In the genomic region with DNA sequence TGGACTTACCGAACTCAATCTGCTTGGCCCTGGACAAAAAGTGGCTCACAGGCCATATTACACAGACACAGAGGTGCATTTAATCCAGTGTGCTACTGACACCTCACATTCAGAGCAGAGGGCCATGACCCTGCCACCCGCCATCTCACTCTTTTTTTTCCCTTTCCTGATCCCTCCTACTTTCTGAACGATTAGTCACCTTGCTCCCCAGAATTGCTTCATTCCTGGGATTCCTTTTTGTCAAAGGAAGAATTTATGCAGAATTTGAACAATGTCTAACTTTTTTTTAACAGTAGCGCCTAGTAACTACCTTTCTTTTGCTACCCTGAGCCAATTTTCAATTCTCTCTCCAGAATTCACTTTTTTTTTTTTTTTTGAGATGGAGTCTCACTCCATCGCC, we compare ENCODE assay signal across 12 cellular contexts. TPM values are rescaled to one million over a fixed set of nuclear protein-coding genes. Genes with fewer than 3 reads are reported as not detected.
A peak's percentile ranks its signal among the peaks of the same experiment; 100 is the strongest.
DNase-seq lines count a peak whose midpoint lies in the region; ATAC-seq and TF ChIP-seq lines count a peak whose summit lies in the region.
"Had no signal": no experiment of that assay in that cellular context is flagged by ENCODE, and none has a peak within 500 bp of the region (broad histone marks: within the 10 kb centered on the region; RNA-seq: fewer than 3 reads in every experiment).

No MANE protein-coding gene starts in this region.

- POLR2A ChIA-PET in HEK293 (lab: Yijun Ruan, JAX) (no interaction called here), RWPE1 (lab: Yijun Ruan, JAX; ENCODE audit: low non-redundant PET) (no interaction called here)
- POLR2A ChIA-PET in activated CD8-positive, alpha-beta T cell treated with anti-CD3 and anti-CD28 coated beads for 36 hours (lab: Charles Lee), result no interaction called here

- no peaks in the 10 kb centered on the region for H3K27me3 ChIP-seq in right cardiac atrium (ENCODE audit: control insufficient read depth, insufficient read depth)

- H3K9me3 ChIP-seq in HEK293 (ENCODE audit: control insufficient read depth, insufficient read depth, low read depth, low read length) (no peaks in the 10 kb centered on the region), right cardiac atrium (ENCODE audit: control insufficient read depth, low read length) (no peaks in the 10 kb centered on the region)

- intact Hi-C loops in right cardiac atrium (cut with DNase I), result loop anchor here in 2 of 4 donors (10.0 kb wide), 2 partner anchors 47 to 67 kb away; no protein-coding TSS in a partner anchor
- intact Hi-C loops in activated CD8-positive, alpha-beta T cell treated with anti-CD3 and anti-CD28 coated beads for 36 hours (cut with micrococcal nuclease), result no loop called here

- no peak for TF ChIP-seq CTCF in HEK293 (tag by site-specific recombination; IDR thresholded peaks at IDR 0.05)
- TF ChIP-seq CTCF in RWPE1 (conservative IDR thresholded peaks at IDR 0.05; ENCODE audit: low read depth), result no peak
- TF ChIP-seq CTCF in activated CD8-positive, alpha-beta T cell treated with anti-CD3 and anti-CD28 coated beads for 36 hours (IDR thresholded peaks at IDR 0.05), result no peak

- peaks cover 10% of the 10 kb centered on the region for H3K4me1 Mint-ChIP-seq in activated T-cell treated with anti-CD3 and anti-CD28 coated beads, Interleukin-2, amount 50 U/mL, for 72 hours (ENCODE audit: low read depth)
- H3K4me1 Mint-ChIP-seq in activated CD8-positive, alpha-beta T cell treated with anti-CD3 and anti-CD28 coated beads for 36 hours (ENCODE audit: low read depth), result peaks cover 8% of the 10 kb centered on the region

- no peaks in the 10 kb centered on the region; a peak in 1 of 3 replicates for H3K36me3 ChIP-seq in HEK293 (ENCODE audit: control insufficient read depth in 2 of 2, insufficient read depth in 1 of 2, low read length in 2 of 2)

- CTCF ChIA-PET in HEK293 (lab: Yijun Ruan, JAX) (interaction anchor here (1.0 kb wide), 1 partner anchor 28 kb away, joined by 3 read pairs; no protein-coding TSS in a partner anchor), RWPE1 (lab: Yijun Ruan, JAX) (interaction anchor here (0.6 kb wide), 1 partner anchor 223 kb away, joined by 3 read pairs; no protein-coding TSS in a partner anchor)
- CTCF ChIA-PET in activated CD8-positive, alpha-beta T cell treated with anti-CD3 and anti-CD28 coated beads for 36 hours (lab: Charles Lee), result interaction anchor here (1.0 kb wide), 1 partner anchor 12 kb away, joined by 3 read pairs; no protein-coding TSS in a partner anchor

- H3K27me3 Mint-ChIP-seq in activated T-cell treated with anti-CD3 and anti-CD28 coated beads, Interleukin-2, amount 50 U/mL, for 72 hours (ENCODE audit: low read depth), result peaks cover 50% of the 10 kb centered on the region
- peaks cover 34% of the 10 kb centered on the region for H3K27me3 Mint-ChIP-seq in activated CD8-positive, alpha-beta T cell treated with anti-CD3 and anti-CD28 coated beads for 36 hours

- H3K9me3 Mint-ChIP-seq in activated T-cell treated with anti-CD3 and anti-CD28 coated beads, Interleukin-2, amount 50 U/mL, for 72 hours, result no peaks in the 10 kb centered on the region
- no peaks in the 10 kb centered on the region for H3K9me3 Mint-ChIP-seq in activated CD8-positive, alpha-beta T cell treated with anti-CD3 and anti-CD28 coated beads for 36 hours

- no peak for ATAC-seq in right cardiac atrium
- no peak for ATAC-seq in activated T-cell treated with anti-CD3 and anti-CD28 coated beads, Interleukin-2, amount 50 U/mL, for 72 hours (replicated peaks in 1 of 2)
- no peak for ATAC-seq in activated CD8-positive, alpha-beta T cell treated with anti-CD3 and anti-CD28 coated beads for 36 hours
- no peak for ATAC-seq in HG02642 (IDR thresholded peaks at IDR 0.05; ENCODE audit: poor library complexity, unreplicated experiment)
- ATAC-seq: naive thymus-derived CD4-positive, alpha-beta T cell had no signal

- H3K27ac Mint-ChIP-seq in activated T-cell treated with anti-CD3 and anti-CD28 coated beads, Interleukin-2, amount 50 U/mL, for 72 hours, result no peak overlapping the region
- H3K27ac Mint-ChIP-seq in activated CD8-positive, alpha-beta T cell treated with anti-CD3 and anti-CD28 coated beads for 36 hours, result no peak overlapping the region

- no peak overlapping the region for H3K4me3 Mint-ChIP-seq in activated T-cell treated with anti-CD3 and anti-CD28 coated beads, Interleukin-2, amount 50 U/mL, for 72 hours
- H3K4me3 Mint-ChIP-seq in activated CD8-positive, alpha-beta T cell treated with anti-CD3 and anti-CD28 coated beads for 36 hours, result no peak overlapping the region
- H3K4me3 Mint-ChIP-seq: naive thymus-derived CD4-positive, alpha-beta T cell had no signal

- peak; percentile 80 for DNase-seq in RWPE1 (ENCODE audit: low spot score)
- DNase-seq in right cardiac atrium, result no peak
- DNase-seq in renal cortical epithelial cell (ENCODE audit: low read depth), result peak; percentile 87
- DNase-seq in activated T-cell treated with anti-CD3 and anti-CD28 coated beads, Interleukin-2, amount 50 U/mL, for 72 hours, result no peak
- DNase-seq in activated CD8-positive, alpha-beta T cell treated with anti-CD3 and anti-CD28 coated beads for 36 hours, result no peak
- DNase-seq in LoVo (ENCODE audit: low spot score), result no peak
- DNase-seq: DMS79; naive thymus-derived CD4-positive, alpha-beta T cell; NCI-H1417 treated with DMSO at 0.1 percent for 48 hours; stimulated activated CD4-positive, alpha-beta T cell treated with anti-CD3 and anti-CD28 coated beads, Interleukin-2, amount 100 ng/mL, for 24 hours had no signal

- H3K36me3 Mint-ChIP-seq in activated T-cell treated with anti-CD3 and anti-CD28 coated beads, Interleukin-2, amount 50 U/mL, for 72 hours (ENCODE audit: insufficient read depth in 2 of 2), result no peaks in the 10 kb centered on the region
- H3K36me3 Mint-ChIP-seq in activated CD8-positive, alpha-beta T cell treated with anti-CD3 and anti-CD28 coated beads for 36 hours (ENCODE audit: low read depth), result no peaks in the 10 kb centered on the region

- H3K27ac ChIP-seq in HEK293 (ENCODE audit: extremely low read depth, low read depth, low read length), result no peak overlapping the region
- H3K27ac ChIP-seq in RWPE1, result peak overlapping the region; percentile 85
- H3K27ac ChIP-seq in right cardiac atrium (ENCODE audit: low read length), result peak overlapping the region; percentile 62

- 50% methylated on average over 5 of the region's 5 CpGs for WGBS in right cardiac atrium

- H3K4me1 ChIP-seq in HEK293 (ENCODE audit: control insufficient read depth, insufficient read depth, low read length) (peaks cover 14% of the 10 kb centered on the region), right cardiac atrium (ENCODE audit: control insufficient read depth, insufficient read depth, low read length) (peaks cover 3% of the 10 kb centered on the region)

- H3K4me3 ChIP-seq in HEK293 (ENCODE audit: low read depth, low read length) (no peak overlapping the region), right cardiac atrium (ENCODE audit: low read length) (peak overlapping the region; percentile 0)

TF ChIP-seq in HEK293, 187 proteins besides CTCF, POLR2A, EP300 and RAD21 (continues in another document):
- peak; percentile 72 for TF ChIP-seq ZNF362 (tag by site-specific recombination; IDR thresholded peaks at IDR 0.05)
- 0 out of 2 replicates have a peak, but pooled peaks have one; percentile 10 for TF ChIP-seq ZBTB17 (tag by site-specific recombination; IDR thresholded peaks at IDR 0.05)
- TF ChIP-seq ZBTB48 (tag by site-specific recombination; IDR thresholded peaks at IDR 0.05), result no peak
- no peak for TF ChIP-seq ZNF302 (tag by site-specific recombination; IDR thresholded peaks at IDR 0.05; ENCODE audit: low read depth)
- no peak for TF ChIP-seq ZNF785 (tag by site-specific recombination; IDR thresholded peaks at IDR 0.05)
- TF ChIP-seq ZSCAN4 (tag by site-specific recombination; IDR thresholded peaks at IDR 0.05), result no peak
- TF ChIP-seq ZFP3 (tag by site-specific recombination; IDR thresholded peaks at IDR 0.05; ENCODE audit: low read depth), result no peak
- TF ChIP-seq PRDM1 (tag by site-specific recombination; IDR thresholded peaks at IDR 0.05), result peak; percentile 88
- TF ChIP-seq ZBTB6 (tag by site-specific recombination; IDR thresholded peaks at IDR 0.05), result 0 out of 2 replicates have a peak, but pooled peaks have one; percentile 47
- no peak for TF ChIP-seq ZNF521 (tag by site-specific recombination; IDR thresholded peaks at IDR 0.05)

RNA-seq across cellular contexts. Expression of gene PKP2, which starts 4.6 kb away (rescaled TPM):
- total RNA-seq in right cardiac atrium, result 100 to 1,000 TPM; 147 to 374 (median 229) TPM
- 84.6 TPM for polyA plus RNA-seq in right cardiac atrium
- 9.9 and 10.7 TPM in 2 replicates for total RNA-seq in renal cortical epithelial cell
- total RNA-seq in activated T-cell treated with anti-CD3 and anti-CD28 coated beads, Interleukin-2, amount 50 U/mL, for 72 hours, result under 1 TPM; 0.12 to 0.39 TPM
- total RNA-seq in activated CD8-positive, alpha-beta T cell treated with anti-CD3 and anti-CD28 coated beads for 36 hours, result under 1 TPM; 0.13 to 0.23 TPM

Comparison
In these comparisons a context has a peak if more than half of its experiments do, and no peak if none do; other contexts are left out.
1. DNase-seq: peak in RWPE1 (single experiment) and renal cortical epithelial cell (single experiment); none in right cardiac atrium (0 of 3), activated T-cell treated with anti-CD3 and anti-CD28 coated beads, Interleukin-2, amount 50 U/mL, for 72 hours (0 of 2), activated CD8-positive, alpha-beta T cell treated with anti-CD3 and anti-CD28 coated beads for 36 hours (single experiment) and LoVo (single experiment).
2. RNA of gene PKP2, which starts 4.6 kb away (total RNA-seq): 147 to 374 TPM in right cardiac atrium; 9.9 to 10.7 TPM in renal cortical epithelial cell, 0.12 to 0.39 TPM in activated T-cell treated with anti-CD3 and anti-CD28 coated beads, Interleukin-2, amount 50 U/mL, for 72 hours and 0.13 to 0.23 TPM in activated CD8-positive, alpha-beta T cell treated with anti-CD3 and anti-CD28 coated beads for 36 hours; every median in the first group is over 10 times any median in the second.